8 cellular contexts compared by ENCODE assay signal in genomic region chr5:5886812-5887486, GRCh38.
A peak's percentile ranks its signal among the peaks of the same experiment; 100 is the strongest.
DNase-seq lines count a peak whose midpoint lies in the region; ATAC-seq and TF ChIP-seq lines count a peak whose summit lies in the region.

No MANE protein-coding gene starts in this region.

- no peak overlapping the region for H2AK5ac ChIP-seq in mesendoderm (ENCODE audit: low read length)

- H3K4me2 ChIP-seq in mesendoderm (ENCODE audit: low read length) = no peak overlapping the region

- H3K36me3 ChIP-seq in mesendoderm (ENCODE audit: control insufficient read depth, insufficient read depth, low read length) = no peaks in the 10 kb centered on the region

- H3K79me2 ChIP-seq in mesendoderm (ENCODE audit: control insufficient read depth, insufficient read depth, low read length) = no peaks in the 10 kb centered on the region

- H3K56ac ChIP-seq in mesendoderm (ENCODE audit: low read length) = no peak overlapping the region

- H2BK5ac ChIP-seq in mesendoderm (ENCODE audit: low read length) = no peak overlapping the region

- no peaks in the 10 kb centered on the region for H3K36me3 Mint-ChIP-seq in activated T-helper 17 cell treated with anti-CD3 and anti-CD28 coated beads, Interleukin-2, amount 50 U/mL, for 72 hours (ENCODE audit: low read depth)

- H3K27ac Mint-ChIP-seq in activated T-helper 17 cell treated with anti-CD3 and anti-CD28 coated beads, Interleukin-2, amount 50 U/mL, for 72 hours = no peak overlapping the region

- no peaks in the 10 kb centered on the region for H3K4me1 Mint-ChIP-seq in activated T-helper 17 cell treated with anti-CD3 and anti-CD28 coated beads, Interleukin-2, amount 50 U/mL, for 72 hours

- H3K4me3 ChIP-seq in mesendoderm (ENCODE audit: low read length) = no peak overlapping the region

- no peak overlapping the region for H3K18ac ChIP-seq in mesendoderm (ENCODE audit: low read length)

- H3K23ac ChIP-seq in mesendoderm (ENCODE audit: low read length) = no peak overlapping the region

- no peaks in the 10 kb centered on the region for H3K4me1 ChIP-seq in mesendoderm (ENCODE audit: control insufficient read depth, low read depth, low read length)

- DNase-seq in GM10248 (ENCODE audit: extremely low spot score) = peak; percentile 79
- peak; percentile 13 for DNase-seq in NCI-H128 (lab: John Stamatoyannopoulos, UW; ENCODE audit: unreplicated experiment)
- peak; percentile 23 for DNase-seq in mesendoderm
- no peak for DNase-seq in RKO (ENCODE audit: low spot score)
- no peak for DNase-seq in SIG-M5 treated with dmso at 0.1 percent for 504 hours (lab: John Stamatoyannopoulos, UW; ENCODE audit: unreplicated experiment)
- DNase-seq in mucosa of gallbladder (ENCODE audit: low spot score) = no peak

- CTCF ChIA-PET in GM10248 (lab: Yijun Ruan, JAX) = interaction anchor here (0.8 to 2.6 kb wide), 7 partner anchors 11 to 858 kb away, joined by 3 to 10 read pairs (median 3); no protein-coding TSS in a partner anchor

- no peaks in the 10 kb centered on the region for H3K27me3 ChIP-seq in mesendoderm (ENCODE audit: insufficient read depth, low read length, poor library complexity)

- no peak overlapping the region for H4K5ac ChIP-seq in mesendoderm (ENCODE audit: low read length)

- no peaks in the 10 kb centered on the region for H3K79me1 ChIP-seq in mesendoderm (ENCODE audit: low read length)

- no peak overlapping the region for H3K27ac ChIP-seq in mesendoderm (ENCODE audit: low read depth, low read length)

- no peak overlapping the region for H2BK120ac ChIP-seq in mesendoderm (ENCODE audit: low read depth, low read length)

- no peak overlapping the region for H4K8ac ChIP-seq in mesendoderm (ENCODE audit: low read depth, low read length)

- WGBS in mesendoderm (ENCODE audit: extremely low coverage, insufficient coverage, low lambda C conversion rate) = no CpG with 5 or more reads among the region's 42 CpGs

- H3K9ac ChIP-seq in mesendoderm (ENCODE audit: low read length) = no peak overlapping the region

- H2BK15ac ChIP-seq in mesendoderm (replicated peaks; ENCODE audit: low read depth) = no peak overlapping the region

- peak; percentile 80 for ATAC-seq in GM21619 (IDR thresholded peaks at IDR 0.05; ENCODE audit: unreplicated experiment)
- peak; percentile 58 for ATAC-seq in activated T-helper 17 cell treated with anti-CD3 and anti-CD28 coated beads, Interleukin-2, amount 50 U/mL, for 72 hours (replicated peaks)

- POLR2A ChIA-PET in GM10248 (lab: Yijun Ruan, JAX) = no interaction called here

- H3K27me3 Mint-ChIP-seq in activated T-helper 17 cell treated with anti-CD3 and anti-CD28 coated beads, Interleukin-2, amount 50 U/mL, for 72 hours = peaks cover 10% of the 10 kb centered on the region

- TF ChIP-seq CTCF in GM10248 (IDR thresholded peaks at IDR 0.05; ENCODE audit: control extremely low read depth, extremely low read depth, low read depth, missing control alignments) = peak; percentile 73

- H3K4me3 Mint-ChIP-seq in activated T-helper 17 cell treated with anti-CD3 and anti-CD28 coated beads, Interleukin-2, amount 50 U/mL, for 72 hours = no peak overlapping the region

- H3K9me3 Mint-ChIP-seq in activated T-helper 17 cell treated with anti-CD3 and anti-CD28 coated beads, Interleukin-2, amount 50 U/mL, for 72 hours = no peaks in the 10 kb centered on the region

- no peak overlapping the region for H3K4ac ChIP-seq in mesendoderm (ENCODE audit: low read depth, low read length)

Comparison
In these comparisons a context has a peak if more than half of its experiments do, and no peak if none do; other contexts are left out.
1. DNase-seq: peak in GM10248 (single experiment), NCI-H128 (single experiment) and mesendoderm (single experiment); none in RKO (single experiment), SIG-M5 treated with dmso at 0.1 percent for 504 hours (single experiment) and mucosa of gallbladder (single experiment).